In genomic region chr15:37865687-37866086, GRCh38 we compare ENCODE assay signal across 6 cellular contexts.
"Had no signal": no experiment of that assay in that cellular context is flagged by ENCODE, and none has a peak within 500 bp of the region (broad histone marks: within the 10 kb centered on the region; RNA-seq: fewer than 3 reads in every experiment).

No MANE protein-coding gene starts in this region.

- FAIRE-seq: HTR-8/SVneo had no signal

- H3K27ac ChIP-seq: HL-60, KMS-11 had no signal

- DNase-seq: Karpas-422, KBM-7, KG1 had no signal

- H3K4me2 ChIP-seq: KMS-11 had no signal

- H3K9ac ChIP-seq: KMS-11 had no signal
